Comparison of ENCODE assay signal across 8 cellular contexts in genomic region chr17:30600830-30601494, GRCh38.
DNase-seq lines count a peak whose midpoint lies in the region; ATAC-seq and TF ChIP-seq lines count a peak whose summit lies in the region.

No MANE protein-coding gene starts in this region.

- CTCF ChIA-PET in PC-9 (lab: Charles Lee): interaction anchor here (0.9 kb wide), 1 partner anchor 14 kb away, joined by 3 read pairs; no protein-coding TSS in a partner anchor

- H3K4me2 ChIP-seq in PC-9: peak overlapping the region; percentile 83

- no peaks in the 10 kb centered on the region for H3K9me2 ChIP-seq in PC-9 (ENCODE audit: insufficient read depth)

- TF ChIP-seq POLR2A in sigmoid colon (IDR thresholded peaks at IDR 0.05): no peak

- H3K4me1 ChIP-seq in PC-9 (replicated peaks; ENCODE audit: insufficient read depth) (peaks cover 21% of the 10 kb centered on the region), sigmoid colon (peaks cover 0 to 27% (median 10%) of the 10 kb centered on the region in 4 donors)

- TF ChIP-seq EP300 in sigmoid colon (IDR thresholded peaks at IDR 0.05): no peak

- H3K4me3 ChIP-seq in GM12875 (ENCODE audit: low read depth, low read length) (peak overlapping the region; percentile 90), PC-9 (peak overlapping the region; percentile 61), iPS-11a (ENCODE audit: low read depth, low read length) (peak overlapping the region; percentile 77), sigmoid colon (peak overlapping the region; percentile 71 to 99 (median 86))

- no peak for TF ChIP-seq CTCF in GM12875 (IDR thresholded peaks at IDR 0.05; ENCODE audit: borderline replicate concordance, insufficient read depth, low read depth, low read length)
- no peak for TF ChIP-seq CTCF in PC-9 (conservative IDR thresholded peaks at IDR 0.05)
- no peak for TF ChIP-seq CTCF in sigmoid colon (IDR thresholded peaks at IDR 0.05)

- H3K9me3 ChIP-seq in PC-9 (ENCODE audit: insufficient read depth, low read depth) (no peaks in the 10 kb centered on the region), sigmoid colon (no peaks in the 10 kb centered on the region)

- no peaks in the 10 kb centered on the region for H4K20me1 ChIP-seq in PC-9 (ENCODE audit: insufficient read depth)

- no peaks in the 10 kb centered on the region for H3K27me3 ChIP-seq in PC-9 (ENCODE audit: insufficient read depth, low read depth)
- H3K27me3 ChIP-seq in sigmoid colon: no peaks in the 10 kb centered on the region

- no peaks in the 10 kb centered on the region for H3F3A ChIP-seq in PC-9 (ENCODE audit: insufficient read depth, low read depth)

- POLR2A ChIA-PET in PC-9 (lab: Charles Lee; ENCODE audit: unreplicated experiment): interaction anchor here (0.6 to 0.7 kb wide), 2 partner anchors 131 to 682 kb away, joined by 3 to 7 read pairs; no protein-coding TSS in a partner anchor

- peaks cover 37% of the 10 kb centered on the region for H3K79me2 ChIP-seq in PC-9 (ENCODE audit: low read depth)

- H3K36me3 ChIP-seq in PC-9 (ENCODE audit: low read depth): no peaks in the 10 kb centered on the region
- H3K36me3 ChIP-seq in sigmoid colon: no peaks in the 10 kb centered on the region

- TSS peak; percentile 50 for BruUV-seq in PC-9 (replicated peaks; lab: Mats Ljungman, UMichigan)

- peak overlapping the region; percentile 19; the same call in 1 of the 2 replicates for H3K27ac ChIP-seq in PC-9
- peak overlapping the region; percentile 94 to 99 (median 98) for H3K27ac ChIP-seq in sigmoid colon

- peak; percentile 12 for ATAC-seq in HG02678 (IDR thresholded peaks at IDR 0.05; ENCODE audit: unreplicated experiment)
- no peak for ATAC-seq in HG02884 (IDR thresholded peaks at IDR 0.05; ENCODE audit: unreplicated experiment)

- peak overlapping the region; percentile 83 for H2AFZ ChIP-seq in PC-9

- 1% methylated on average over 49 of the region's 49 CpGs for WGBS in sigmoid colon, 2 donors

- DNase-seq in PC-9 (peak in 1 of 2 experiments; percentile 9), astrocyte of the hippocampus (ENCODE audit: low read depth, low spot score) (peak; percentile 46), sigmoid colon (no peak), SKM-1 (lab: John Stamatoyannopoulos, UW; ENCODE audit: unreplicated experiment) (no peak)

- intact Hi-C loops in PC-9 (cut with micrococcal nuclease; ENCODE audit: unreplicated experiment): loop anchor here (5.0 kb wide), 1 partner anchor 259 kb away; no protein-coding TSS in a partner anchor
- intact Hi-C loops in sigmoid colon (cut with DNase I): loop anchor here (1.0 to 5.0 kb wide), 3 partner anchors 96 to 124 kb away; partner anchors contain the start of gene GOSR1
